Comparison of ENCODE assay signal across 1 cellular context in genomic region chr22:26170112-26170492, GRCh38.
TF ChIP-seq lines count a peak whose summit lies in the region.

No MANE protein-coding gene starts in this region.

TF ChIP-seq in H1, 55 proteins besides CTCF, POLR2A, EP300 and RAD21:
- TF ChIP-seq JUND (IDR thresholded peaks at IDR 0.05; ENCODE audit: low read length) (no peak), SUZ12 (IDR thresholded peaks at IDR 0.05; ENCODE audit: low read length) (peak; percentile 60; the same call in 1 of the 2 replicates), CHD1 (IDR thresholded peaks at IDR 0.05; ENCODE audit: low read depth, low read length) (no peak), SIRT6 (IDR thresholded peaks at IDR 0.05; ENCODE audit: low read length) (no peak), HDAC2 (IDR thresholded peaks at IDR 0.05; ENCODE audit: borderline replicate concordance in 1 of 2, low read depth in 2 of 2, low read length in 2 of 2) (no peak), EZH2 (IDR thresholded peaks at IDR 0.05; ENCODE audit: low read depth, low read length, severe bottlenecking) (peak; percentile 60)
